21 cellular contexts compared by ENCODE assay signal in genomic region chr3:144104146-144104545, GRCh38.
DNase-seq lines count a peak whose midpoint lies in the region; ATAC-seq and TF ChIP-seq lines count a peak whose summit lies in the region.
"Had no signal": no experiment of that assay in that cellular context is flagged by ENCODE, and none has a peak within 500 bp of the region (broad histone marks: within the 10 kb centered on the region; RNA-seq: fewer than 3 reads in every experiment).

No MANE protein-coding gene starts in this region.

- no peaks in the 10 kb centered on the region for H3K4me1 ChIP-seq in adrenal gland (replicated peaks in 1 of 2)
- H3K4me1 ChIP-seq: upper lobe of right lung had no signal

- peaks cover 9% of the 10 kb centered on the region for H3K9me3 Mint-ChIP-seq in progenitor cell of endocrine pancreas (ENCODE audit: low read depth)
- H3K9me3 Mint-ChIP-seq: activated CD4-positive, alpha-beta T cell treated with anti-CD3 and anti-CD28 coated beads, Interleukin-2, amount 10 ng/mL, durations not matched to agents 24 days and 14 days; natural killer cell treated with Interleukin-12 subunit alpha and Interleukin-12 subunit beta and Interleukin-15 and Interleukin-18, amount 100 ng/mL, for 72 hours had no signal

- H3K27me3 ChIP-seq in adrenal gland, result no peaks in the 10 kb centered on the region
- H3K27me3 ChIP-seq: upper lobe of right lung had no signal

- TF ChIP-seq CTCF in VCaP (conservative IDR thresholded peaks at IDR 0.05) (no peak), progenitor cell of endocrine pancreas (IDR thresholded peaks at IDR 0.05; ENCODE audit: unreplicated experiment) (no peak), adrenal gland (IDR thresholded peaks at IDR 0.05) (no peak)

- H3K9me3 ChIP-seq in adrenal gland (replicated peaks in 1 of 3), result no peaks in the 10 kb centered on the region
- H3K9me3 ChIP-seq: upper lobe of right lung had no signal

- H3K27ac ChIP-seq in VCaP (peak overlapping the region; percentile 30; the same call in 1 of the 2 replicates), adrenal gland (no peak overlapping the region)
- H3K27ac ChIP-seq: RWPE1, upper lobe of right lung had no signal

- 57 to 68% (median 62%) methylated on average over 3 of the region's 3 CpGs for WGBS in adrenal gland, 4 donors

- no peak for ATAC-seq in GM18519 (IDR thresholded peaks at IDR 0.05; ENCODE audit: low FRiP score, unreplicated experiment)
- ATAC-seq: natural killer cell treated with Interleukin-12 subunit alpha and Interleukin-12 subunit beta and Interleukin-15 and Interleukin-18, amount 100 ng/mL, for 72 hours; upper lobe of right lung had no signal

- no peak for TF ChIP-seq POLR2A in adrenal gland (IDR thresholded peaks at IDR 0.05)

- no peak overlapping the region for H3K4me3 ChIP-seq in adrenal gland
- H3K4me3 ChIP-seq: smooth muscle cell, upper lobe of right lung had no signal

- peaks cover 22% of the 10 kb centered on the region for H3K4me1 Mint-ChIP-seq in progenitor cell of endocrine pancreas (ENCODE audit: low read depth)
- H3K4me1 Mint-ChIP-seq: activated CD4-positive, alpha-beta T cell treated with anti-CD3 and anti-CD28 coated beads, Interleukin-2, amount 10 ng/mL, durations not matched to agents 24 days and 14 days had no signal

- H3K27me3 Mint-ChIP-seq in progenitor cell of endocrine pancreas, result no peaks in the 10 kb centered on the region
- H3K27me3 Mint-ChIP-seq: activated CD4-positive, alpha-beta T cell treated with anti-CD3 and anti-CD28 coated beads, Interleukin-2, amount 10 ng/mL, durations not matched to agents 24 days and 14 days had no signal

- H3K4me3 Mint-ChIP-seq in progenitor cell of endocrine pancreas (ENCODE audit: low read depth), result no peak overlapping the region
- H3K4me3 Mint-ChIP-seq: activated CD4-positive, alpha-beta T cell treated with anti-CD3 and anti-CD28 coated beads, Interleukin-2, amount 10 ng/mL, durations not matched to agents 24 days and 14 days; natural killer cell treated with Interleukin-12 subunit alpha and Interleukin-12 subunit beta and Interleukin-15 and Interleukin-18, amount 100 ng/mL, for 72 hours had no signal

- no peaks in the 10 kb centered on the region for H3K36me3 Mint-ChIP-seq in progenitor cell of endocrine pancreas (ENCODE audit: insufficient read depth)
- H3K36me3 Mint-ChIP-seq: natural killer cell treated with Interleukin-12 subunit alpha and Interleukin-12 subunit beta and Interleukin-15 and Interleukin-18, amount 100 ng/mL, for 72 hours had no signal

- DNase-seq in DMS53 (lab: John Stamatoyannopoulos, UW) (peak; percentile 8), DMS53 treated with DMSO at 0.1 percent for 48 hours (lab: John Stamatoyannopoulos, UW; ENCODE audit: unreplicated experiment) (no peak), NCI-H2227 (lab: John Stamatoyannopoulos, UW; ENCODE audit: unreplicated experiment) (peak; percentile 74), progenitor cell of endocrine pancreas (ENCODE audit: low spot score, unreplicated experiment) (no peak), KG1 (lab: John Stamatoyannopoulos, UW) (no peak), adrenal gland (no peak)
- DNase-seq: 8988T; activated CD4-positive, alpha-beta T cell treated with anti-CD3 and anti-CD28 coated beads, Interleukin-2, amount 10 ng/mL, durations not matched to agents 24 days and 14 days; activated CD8-positive, alpha-beta memory T cell treated with anti-CD3 and anti-CD28 coated beads, Interleukin-2, amount 50 U/mL, for 4 hours; activated gamma-delta T cell treated with Interleukin-2 at 50 U/mL for 16 hours; Calu3; foreskin melanocyte; GF-D8; NCI-H187 treated with DMSO at 0.1 percent for 48 hours; stimulated activated CD4-positive, alpha-beta T cell treated with anti-CD3 and anti-CD28 coated beads, Interleukin-4, amount 100 ng/mL, for 1 hour; upper lobe of right lung had no signal

- peak overlapping the region; percentile 25 for H3K27ac Mint-ChIP-seq in progenitor cell of endocrine pancreas
- H3K27ac Mint-ChIP-seq: activated CD4-positive, alpha-beta T cell treated with anti-CD3 and anti-CD28 coated beads, Interleukin-2, amount 10 ng/mL, durations not matched to agents 24 days and 14 days; natural killer cell treated with Interleukin-12 subunit alpha and Interleukin-12 subunit beta and Interleukin-15 and Interleukin-18, amount 100 ng/mL, for 72 hours had no signal

- intact Hi-C loops in adrenal gland (cut with DNase I), result no loop called here

- no peaks in the 10 kb centered on the region for H3K36me3 ChIP-seq in adrenal gland (replicated peaks in 1 of 2)
- H3K36me3 ChIP-seq: upper lobe of right lung had no signal

Comparison
In these comparisons a context has a peak if more than half of its experiments do, and no peak if none do; other contexts are left out.
1. DNase-seq: peak in DMS53 (single experiment) and NCI-H2227 (single experiment); none in DMS53 treated with DMSO at 0.1 percent for 48 hours (single experiment), progenitor cell of endocrine pancreas (single experiment), KG1 (single experiment) and adrenal gland (0 of 7).